ENCODE assay signal across 18 cellular contexts in genomic region chr11:68164437-68164836, GRCh38. TPM values are rescaled to one million over a fixed set of nuclear protein-coding genes. Genes with fewer than 3 reads are reported as not detected.
DNase-seq lines count a peak whose midpoint lies in the region; ATAC-seq and TF ChIP-seq lines count a peak whose summit lies in the region.
"Had no signal": no experiment of that assay in that cellular context is flagged by ENCODE, and none has a peak within 500 bp of the region (broad histone marks: within the 10 kb centered on the region; RNA-seq: fewer than 3 reads in every experiment).

No MANE protein-coding gene starts in this region.

- H3K36me3 ChIP-seq in BE2C (peaks cover 47% of the 10 kb centered on the region), endodermal cell (ENCODE audit: control insufficient read depth, insufficient read depth, low read length) (peaks cover 45% of the 10 kb centered on the region)

- H3K27me3 ChIP-seq in BE2C, result no peaks in the 10 kb centered on the region
- no peaks in the 10 kb centered on the region for H3K27me3 ChIP-seq in endodermal cell (ENCODE audit: control insufficient read depth, insufficient read depth, low read length, poor library complexity, severe bottlenecking)
- H3K27me3 ChIP-seq: Peyer's patch, sigmoid colon, tibial nerve had no signal

- 85 to 100% methylated on average over 2 of the region's 2 CpGs for WGBS in endodermal cell (ENCODE audit: insufficient coverage in 1 of 2, insufficient read length in 1 of 2), 2 experiments

- TF ChIP-seq CTCF in fibroblast of pulmonary artery (IDR thresholded peaks at IDR 0.05; ENCODE audit: low read length, missing control alignments) (no peak), BE2C (IDR thresholded peaks at IDR 0.05; ENCODE audit: low read depth, low read length) (no peak), endodermal cell (conservative IDR thresholded peaks at IDR 0.05) (no peak)

- H3K4me1 ChIP-seq in BE2C (no peaks in the 10 kb centered on the region), endodermal cell (ENCODE audit: control insufficient read depth, insufficient read depth, low read length) (no peaks in the 10 kb centered on the region)
- H3K4me1 ChIP-seq: Peyer's patch, tibial nerve had no signal

- DNase-seq in stimulated activated naive CD8-positive, alpha-beta T cell treated with anti-CD3 and anti-CD28 coated beads, Interleukin-15, amount 100 ng/mL, for 72 hours, result no peak
- no peak for DNase-seq in stimulated activated naive CD8-positive, alpha-beta T cell treated with anti-CD3 and anti-CD28 coated beads, Interleukin-15, Interleukin-2, amounts not matched to agents 100 U/mL and 50 U/mL, for 24 hours
- DNase-seq in fibroblast of pulmonary artery (ENCODE audit: low read depth) (peak; percentile 21), BE2C (no peak), endodermal cell (no peak), NCI-H524 treated with DMSO at 0.1 percent for 48 hours (lab: John Stamatoyannopoulos, UW) (no peak)
- DNase-seq: caudate nucleus, glutamatergic neuron, immature natural killer cell, midbrain, MV-4-11, NCI-H748 treated with DMSO at 0.1 percent for 48 hours, Peyer's patch, sigmoid colon, T-cell had no signal

- H3K4me3 ChIP-seq in fibroblast of pulmonary artery (replicated peaks; ENCODE audit: low read depth, low read length), result no peak overlapping the region
- no peak overlapping the region for H3K4me3 ChIP-seq in BE2C (ENCODE audit: low read depth, low read length)
- no peak overlapping the region for H3K4me3 ChIP-seq in endodermal cell (ENCODE audit: low read length)
- H3K4me3 ChIP-seq: Peyer's patch, sigmoid colon, tibial nerve had no signal

- H3K27ac Mint-ChIP-seq in stimulated activated naive CD8-positive, alpha-beta T cell treated with anti-CD3 and anti-CD28 coated beads, Interleukin-15, amount 100 ng/mL, for 72 hours, result peak overlapping the region; percentile 12 to 38
- H3K27ac Mint-ChIP-seq in endodermal cell, result no peak overlapping the region
- H3K27ac Mint-ChIP-seq: T-cell had no signal

- H3K27me3 Mint-ChIP-seq in stimulated activated naive CD8-positive, alpha-beta T cell treated with anti-CD3 and anti-CD28 coated beads, Interleukin-15, amount 100 ng/mL, for 72 hours, result no peaks in the 10 kb centered on the region
- H3K27me3 Mint-ChIP-seq in endodermal cell (ENCODE audit: insufficient read depth), result no peaks in the 10 kb centered on the region
- H3K27me3 Mint-ChIP-seq: T-cell had no signal

- peaks cover 51% of the 10 kb centered on the region for H3K36me3 Mint-ChIP-seq in endodermal cell (ENCODE audit: low read depth)

- H3K9ac ChIP-seq in endodermal cell (ENCODE audit: extremely low read depth, low read length, poor library complexity, severe bottlenecking), result no peak overlapping the region

- H3K4me3 Mint-ChIP-seq in stimulated activated naive CD8-positive, alpha-beta T cell treated with anti-CD3 and anti-CD28 coated beads, Interleukin-15, amount 100 ng/mL, for 72 hours, result no peak overlapping the region
- H3K4me3 Mint-ChIP-seq in endodermal cell, result no peak overlapping the region
- H3K4me3 Mint-ChIP-seq: immature natural killer cell, T-cell had no signal

- H3K9me3 Mint-ChIP-seq in stimulated activated naive CD8-positive, alpha-beta T cell treated with anti-CD3 and anti-CD28 coated beads, Interleukin-15, amount 100 ng/mL, for 72 hours, result no peaks in the 10 kb centered on the region
- no peaks in the 10 kb centered on the region for H3K9me3 Mint-ChIP-seq in endodermal cell
- H3K9me3 Mint-ChIP-seq: immature natural killer cell, T-cell had no signal

- H3K4me1 Mint-ChIP-seq in stimulated activated naive CD8-positive, alpha-beta T cell treated with anti-CD3 and anti-CD28 coated beads, Interleukin-15, amount 100 ng/mL, for 72 hours, result no peaks in the 10 kb centered on the region
- H3K4me1 Mint-ChIP-seq in endodermal cell, result peaks cover 3% of the 10 kb centered on the region
- H3K4me1 Mint-ChIP-seq: immature natural killer cell had no signal

- no peaks in the 10 kb centered on the region for H3K9me3 ChIP-seq in BE2C
- no peaks in the 10 kb centered on the region for H3K9me3 ChIP-seq in endodermal cell (ENCODE audit: control insufficient read depth, low read length)
- H3K9me3 ChIP-seq: Peyer's patch, sigmoid colon, tibial nerve had no signal

- no peak for ATAC-seq in stimulated activated naive CD8-positive, alpha-beta T cell treated with anti-CD3 and anti-CD28 coated beads, Interleukin-15, amount 100 ng/mL, for 72 hours
- no peak for ATAC-seq in stimulated activated naive CD8-positive, alpha-beta T cell treated with anti-CD3 and anti-CD28 coated beads, Interleukin-15, Interleukin-2, amounts not matched to agents 100 U/mL and 50 U/mL, for 24 hours
- ATAC-seq in SK-N-SH treated with all-trans-retinoic acid at 6 μM for 48 hours, result peak; percentile 53; the same call in 2 of the 3 replicates
- ATAC-seq in HG03108 (IDR thresholded peaks at IDR 0.05; ENCODE audit: unreplicated experiment), result no peak
- ATAC-seq: T-cell had no signal

- H3K27ac ChIP-seq in endodermal cell (ENCODE audit: low read depth, low read length), result no peak overlapping the region
- H3K27ac ChIP-seq: Peyer's patch, sigmoid colon, tibial nerve had no signal

TF ChIP-seq in SK-N-SH treated with all-trans-retinoic acid at 6 μM for 48 hours, 23 proteins besides CTCF, POLR2A, EP300 and RAD21 (continues in another document):
- TF ChIP-seq ZNF565 (CRISPR knock-in tag; conservative IDR thresholded peaks at IDR 0.05; ENCODE audit: low read depth), result no peak
- TF ChIP-seq ZFP3 (CRISPR knock-in tag; IDR thresholded peaks at IDR 0.05), result no peak
- TF ChIP-seq BACH2 (CRISPR knock-in tag; IDR thresholded peaks at IDR 0.05; ENCODE audit: borderline replicate concordance), result no peak
- no peak for TF ChIP-seq CSRNP3 (CRISPR knock-in tag; IDR thresholded peaks at IDR 0.05)
- no peak for TF ChIP-seq ISL1 (CRISPR knock-in tag; IDR thresholded peaks at IDR 0.05)
- no peak for TF ChIP-seq GLIS3 (CRISPR knock-in tag; IDR thresholded peaks at IDR 0.05)
- TF ChIP-seq CREB5 (CRISPR knock-in tag; IDR thresholded peaks at IDR 0.05; ENCODE audit: low read depth), result no peak
- no peak for TF ChIP-seq CSDC2 (CRISPR knock-in tag; IDR thresholded peaks at IDR 0.05)
- TF ChIP-seq TOX (CRISPR knock-in tag; IDR thresholded peaks at IDR 0.05; ENCODE audit: borderline replicate concordance), result no peak
- TF ChIP-seq ZNF70 (CRISPR knock-in tag; IDR thresholded peaks at IDR 0.05), result no peak
- TF ChIP-seq POU6F1 (CRISPR knock-in tag; IDR thresholded peaks at IDR 0.05; ENCODE audit: borderline replicate concordance, low read depth), result no peak

RNA-seq across cellular contexts. Expression of gene CHKA, which starts 43.2 kb away (rescaled TPM):
- 39.6 TPM for polyA plus RNA-seq in BE2C (2012; ENCODE audit: insufficient read depth, insufficient read length, low read depth)
- 10 to 100 TPM; 56.1 to 75.9 TPM for total RNA-seq in endodermal cell
- 34.8 TPM for polyA plus RNA-seq in endodermal cell (2013, experiment 1 of 2)
- polyA plus RNA-seq in endodermal cell (2013, experiment 2 of 2), result 39.5 TPM

RNA-seq across cellular contexts. Expression of gene KMT5B, which starts 48.7 kb away (rescaled TPM):
- 42.5 TPM for polyA plus RNA-seq in BE2C (2012; ENCODE audit: insufficient read depth, insufficient read length, low read depth)
- total RNA-seq in endodermal cell, result 10 to 100 TPM; 53.3 to 62.3 TPM
- 55.3 TPM for polyA plus RNA-seq in endodermal cell (2013, experiment 1 of 2)
- 52.0 TPM for polyA plus RNA-seq in endodermal cell (2013, experiment 2 of 2)
